In genomic region chr5:69213513-69214215, GRCh38 we compare ENCODE assay signal across 1 cellular context.
TF ChIP-seq lines count a peak whose summit lies in the region.

No MANE protein-coding gene starts in this region.

TF ChIP-seq in HepG2, 621 proteins besides CTCF, POLR2A, EP300 and RAD21 (continued from another document and continues in another):
- no peak for TF ChIP-seq ZSCAN5A (CRISPR knock-in tag; IDR thresholded peaks at IDR 0.05; ENCODE audit: borderline replicate concordance)
- no peak for TF ChIP-seq ZBTB40 (IDR thresholded peaks at IDR 0.05)
- no peak for TF ChIP-seq ZBTB40 (CRISPR knock-in tag; IDR thresholded peaks at IDR 0.05)
- TF ChIP-seq IRF2 (CRISPR knock-in tag; IDR thresholded peaks at IDR 0.05), result no peak
- no peak for TF ChIP-seq FOXK1 (CRISPR knock-in tag; IDR thresholded peaks at IDR 0.05; ENCODE audit: borderline replicate concordance, low read depth)
- peak; percentile 55; the same call in 1 of the 2 replicates for TF ChIP-seq AHDC1 (CRISPR knock-in tag; IDR thresholded peaks at IDR 0.05; ENCODE audit: borderline replicate concordance)
- TF ChIP-seq MNT (IDR thresholded peaks at IDR 0.05), result peak; percentile 17; the same call in 1 of the 2 replicates
- no peak for TF ChIP-seq ZNF878 (CRISPR knock-in tag; IDR thresholded peaks at IDR 0.05)
- no peak for TF ChIP-seq CREB1 (IDR thresholded peaks at IDR 0.05)
- TF ChIP-seq CREB1 (CRISPR knock-in tag; IDR thresholded peaks at IDR 0.05), result 0 out of 2 replicates have a peak, but pooled peaks have one; percentile 25
- TF ChIP-seq KDM5B (CRISPR knock-in tag; IDR thresholded peaks at IDR 0.05; ENCODE audit: borderline replicate concordance), result no peak
- TF ChIP-seq NBN (conservative IDR thresholded peaks at IDR 0.05), result no peak
- TF ChIP-seq HINFP (CRISPR knock-in tag; IDR thresholded peaks at IDR 0.05; ENCODE audit: low read depth), result no peak
- no peak for TF ChIP-seq ZNF883 (CRISPR knock-in tag; IDR thresholded peaks at IDR 0.05; ENCODE audit: not compliant biosample characterization)
- TF ChIP-seq TAF1 (CRISPR knock-in tag; IDR thresholded peaks at IDR 0.05), result no peak
- TF ChIP-seq RXRB (CRISPR knock-in tag; IDR thresholded peaks at IDR 0.05; ENCODE audit: borderline replicate concordance), result no peak
- no peak for TF ChIP-seq FOXJ3 (CRISPR knock-in tag; IDR thresholded peaks at IDR 0.05; ENCODE audit: borderline replicate concordance)
- no peak for TF ChIP-seq ZNF639 (CRISPR knock-in tag; conservative IDR thresholded peaks at IDR 0.05)
- no peak for TF ChIP-seq BRCA1 (CRISPR knock-in tag; IDR thresholded peaks at IDR 0.05)
- no peak for TF ChIP-seq NPAS2 (CRISPR knock-in tag; IDR thresholded peaks at IDR 0.05; ENCODE audit: borderline replicate concordance)
- no peak for TF ChIP-seq SMARCC2 (IDR thresholded peaks at IDR 0.05)
- TF ChIP-seq THAP8 (CRISPR knock-in tag; IDR thresholded peaks at IDR 0.05; ENCODE audit: borderline replicate concordance), result no peak
- TF ChIP-seq CBX2 (IDR thresholded peaks at IDR 0.05; ENCODE audit: low read depth, low read length), result no peak
- no peak for TF ChIP-seq CBX2 (CRISPR knock-in tag; IDR thresholded peaks at IDR 0.05; ENCODE audit: low read depth)
- no peak for TF ChIP-seq ZNF234 (CRISPR knock-in tag; conservative IDR thresholded peaks at IDR 0.05)
- no peak for TF ChIP-seq PAF1 (CRISPR knock-in tag; IDR thresholded peaks at IDR 0.05)
- TF ChIP-seq ETV5 (CRISPR knock-in tag; IDR thresholded peaks at IDR 0.05; ENCODE audit: borderline replicate concordance), result no peak
- TF ChIP-seq ARNTL (CRISPR knock-in tag; IDR thresholded peaks at IDR 0.05), result no peak
- TF ChIP-seq NCOA5 (CRISPR knock-in tag; IDR thresholded peaks at IDR 0.05), result no peak
- TF ChIP-seq CSRNP2 (CRISPR knock-in tag; conservative IDR thresholded peaks at IDR 0.05; ENCODE audit: low read depth), result no peak
- TF ChIP-seq BORCS8-MEF2B (CRISPR knock-in tag; IDR thresholded peaks at IDR 0.05), result no peak
- no peak for TF ChIP-seq ZBTB44 (CRISPR knock-in tag; IDR thresholded peaks at IDR 0.05)
- no peak for TF ChIP-seq ZNF432 (CRISPR knock-in tag; IDR thresholded peaks at IDR 0.05; ENCODE audit: borderline replicate concordance)
